Comparison of ENCODE assay signal across 1 cellular context in genomic region chr12:64451687-64452558, GRCh38.
A peak's percentile ranks its signal among the peaks of the same experiment; 100 is the strongest.
TF ChIP-seq lines count a peak whose summit lies in the region.

Gene TBK1, plus strand, starts transcription at chr12:64452120. Its CDS starts 3,751 bp downstream, at chr12:64455871.

TF ChIP-seq in SK-N-SH, 30 proteins besides CTCF, POLR2A, EP300 and RAD21 (continued from another document):
- TF ChIP-seq SIN3A (IDR thresholded peaks at IDR 0.05; ENCODE audit: borderline replicate concordance, low read depth, low read length) (peak; percentile 50), EZH2phosphoT487 (IDR thresholded peaks at IDR 0.05; ENCODE audit: borderline replicate concordance, low read depth) (no peak), GATA2 (CRISPR knock-in tag; IDR thresholded peaks at IDR 0.05) (no peak), FOXM1 (IDR thresholded peaks at IDR 0.05; ENCODE audit: low read depth) (no peak), RFX5 (IDR thresholded peaks at IDR 0.05; ENCODE audit: low read length) (no peak), FOSL2 (IDR thresholded peaks at IDR 0.05; ENCODE audit: borderline replicate concordance, low read depth) (no peak), POLR2AphosphoS5 (IDR thresholded peaks at IDR 0.05; ENCODE audit: low read depth, low read length) (peak; percentile 74), PBX3 (IDR thresholded peaks at IDR 0.05) (no peak), MXI1 (IDR thresholded peaks at IDR 0.05; ENCODE audit: low read depth, low read length) (peak; percentile 88), TEAD4 (IDR thresholded peaks at IDR 0.05; ENCODE audit: borderline replicate concordance, insufficient read depth) (no peak), TCF12 (IDR thresholded peaks at IDR 0.05) (peak; percentile 12; the same call in 1 of the 2 replicates), MAX (IDR thresholded peaks at IDR 0.05; ENCODE audit: low read depth) (peak; percentile 78), ZBTB33 (IDR thresholded peaks at IDR 0.05; ENCODE audit: borderline replicate concordance, low read depth) (no peak), RCOR1 (IDR thresholded peaks at IDR 0.05; ENCODE audit: low read length) (no peak), ELF1 (IDR thresholded peaks at IDR 0.05) (peak; percentile 84), JUND (IDR thresholded peaks at IDR 0.05) (no peak; the same call in 1 of the 2 replicates), FOXJ3 (CRISPR knock-in tag; IDR thresholded peaks at IDR 0.05) (no peak)
